ENCODE assay signal across 1 cellular context in genomic region chr12:66130267-66131066, GRCh38.
TF ChIP-seq lines count a peak whose summit lies in the region.

TSS of gene LLPH (minus strand) at chr12:66130750. CDS start at chr12:66129106, 1,644 bp downstream.

TF ChIP-seq in A549, 52 proteins besides CTCF, POLR2A, EP300 and RAD21 (continued from another document):
- TF ChIP-seq ZC3H11A (IDR thresholded peaks at IDR 0.05) (no peak), TFCP2L1 (CRISPR knock-in tag; IDR thresholded peaks at IDR 0.05) (no peak), BHLHE40 (IDR thresholded peaks at IDR 0.05; ENCODE audit: low read depth, low read length) (no peak), KDM5A (IDR thresholded peaks at IDR 0.05) (peak; percentile 53; the same call in 1 of the 2 replicates), MYC (IDR thresholded peaks at IDR 0.05; ENCODE audit: borderline replicate concordance, low read length) (peak; percentile 26; the same call in 1 of the 2 replicates), CEBPB (IDR thresholded peaks at IDR 0.05) (peak in 1 of 2 experiments; percentile 39; a peak in 1 of 4 replicates), RARB (CRISPR knock-in tag; IDR thresholded peaks at IDR 0.05) (no peak), FOXS1 (CRISPR knock-in tag; IDR thresholded peaks at IDR 0.05) (no peak), NPAS2 (CRISPR knock-in tag; IDR thresholded peaks at IDR 0.05; ENCODE audit: borderline replicate concordance) (no peak), CHD2 (IDR thresholded peaks at IDR 0.05; ENCODE audit: low read length, partially characterized antibody) (no peak), GATA3 (IDR thresholded peaks at IDR 0.05; ENCODE audit: borderline replicate concordance) (0 out of 2 replicates have a peak, but pooled peaks have one; percentile 34), RFX5 (IDR thresholded peaks at IDR 0.05) (no peak), HDAC2 (IDR thresholded peaks at IDR 0.05) (0 out of 2 replicates have a peak, but pooled peaks have one; percentile 10), TP53 (CRISPR knock-in tag; IDR thresholded peaks at IDR 0.05) (no peak), SMC3 (IDR thresholded peaks at IDR 0.05) (no peak), JUN (IDR thresholded peaks at IDR 0.05) (peak in 1 of 2 experiments; percentile 81; a peak in 2 of 5 replicates), CBX8 (IDR thresholded peaks at IDR 0.05) (no peak), ZNF302 (CRISPR knock-in tag; IDR thresholded peaks at IDR 0.05) (no peak), FOSL2 (IDR thresholded peaks at IDR 0.05) (no peak), FOSL2 (CRISPR knock-in tag; IDR thresholded peaks at IDR 0.05) (no peak), EHMT2 (IDR thresholded peaks at IDR 0.05; ENCODE audit: low read depth) (no peak), CHD4 (IDR thresholded peaks at IDR 0.05; ENCODE audit: borderline replicate concordance) (no peak), ZSCAN20 (CRISPR knock-in tag; IDR thresholded peaks at IDR 0.05) (no peak), ZFP36 (IDR thresholded peaks at IDR 0.05; ENCODE audit: borderline replicate concordance, partially characterized antibody) (no peak), CBX2 (IDR thresholded peaks at IDR 0.05; ENCODE audit: borderline replicate concordance, low read depth) (no peak), HOXB13 (CRISPR knock-in tag; IDR thresholded peaks at IDR 0.05; ENCODE audit: low read depth) (no peak)
- TF ChIP-seq, protein P1, sequence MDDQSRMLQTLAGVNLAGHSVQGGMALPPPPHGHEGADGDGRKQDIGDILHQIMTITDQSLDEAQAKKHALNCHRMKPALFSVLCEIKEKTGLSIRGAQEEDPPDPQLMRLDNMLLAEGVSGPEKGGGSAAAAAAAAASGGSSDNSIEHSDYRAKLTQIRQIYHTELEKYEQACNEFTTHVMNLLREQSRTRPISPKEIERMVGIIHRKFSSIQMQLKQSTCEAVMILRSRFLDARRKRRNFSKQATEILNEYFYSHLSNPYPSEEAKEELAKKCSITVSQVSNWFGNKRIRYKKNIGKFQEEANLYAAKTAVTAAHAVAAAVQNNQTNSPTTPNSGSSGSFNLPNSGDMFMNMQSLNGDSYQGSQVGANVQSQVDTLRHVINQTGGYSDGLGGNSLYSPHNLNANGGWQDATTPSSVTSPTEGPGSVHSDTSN (IDR thresholded peaks at IDR 0.05) = no peak
- TF ChIP-seq, protein P2, sequence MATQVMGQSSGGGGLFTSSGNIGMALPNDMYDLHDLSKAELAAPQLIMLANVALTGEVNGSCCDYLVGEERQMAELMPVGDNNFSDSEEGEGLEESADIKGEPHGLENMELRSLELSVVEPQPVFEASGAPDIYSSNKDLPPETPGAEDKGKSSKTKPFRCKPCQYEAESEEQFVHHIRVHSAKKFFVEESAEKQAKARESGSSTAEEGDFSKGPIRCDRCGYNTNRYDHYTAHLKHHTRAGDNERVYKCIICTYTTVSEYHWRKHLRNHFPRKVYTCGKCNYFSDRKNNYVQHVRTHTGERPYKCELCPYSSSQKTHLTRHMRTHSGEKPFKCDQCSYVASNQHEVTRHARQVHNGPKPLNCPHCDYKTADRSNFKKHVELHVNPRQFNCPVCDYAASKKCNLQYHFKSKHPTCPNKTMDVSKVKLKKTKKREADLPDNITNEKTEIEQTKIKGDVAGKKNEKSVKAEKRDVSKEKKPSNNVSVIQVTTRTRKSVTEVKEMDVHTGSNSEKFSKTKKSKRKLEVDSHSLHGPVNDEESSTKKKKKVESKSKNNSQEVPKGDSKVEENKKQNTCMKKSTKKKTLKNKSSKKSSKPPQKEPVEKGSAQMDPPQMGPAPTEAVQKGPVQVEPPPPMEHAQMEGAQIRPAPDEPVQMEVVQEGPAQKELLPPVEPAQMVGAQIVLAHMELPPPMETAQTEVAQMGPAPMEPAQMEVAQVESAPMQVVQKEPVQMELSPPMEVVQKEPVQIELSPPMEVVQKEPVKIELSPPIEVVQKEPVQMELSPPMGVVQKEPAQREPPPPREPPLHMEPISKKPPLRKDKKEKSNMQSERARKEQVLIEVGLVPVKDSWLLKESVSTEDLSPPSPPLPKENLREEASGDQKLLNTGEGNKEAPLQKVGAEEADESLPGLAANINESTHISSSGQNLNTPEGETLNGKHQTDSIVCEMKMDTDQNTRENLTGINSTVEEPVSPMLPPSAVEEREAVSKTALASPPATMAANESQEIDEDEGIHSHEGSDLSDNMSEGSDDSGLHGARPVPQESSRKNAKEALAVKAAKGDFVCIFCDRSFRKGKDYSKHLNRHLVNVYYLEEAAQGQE (IDR thresholded peaks at IDR 0.05) = no peak
- TF ChIP-seq, protein P3, sequence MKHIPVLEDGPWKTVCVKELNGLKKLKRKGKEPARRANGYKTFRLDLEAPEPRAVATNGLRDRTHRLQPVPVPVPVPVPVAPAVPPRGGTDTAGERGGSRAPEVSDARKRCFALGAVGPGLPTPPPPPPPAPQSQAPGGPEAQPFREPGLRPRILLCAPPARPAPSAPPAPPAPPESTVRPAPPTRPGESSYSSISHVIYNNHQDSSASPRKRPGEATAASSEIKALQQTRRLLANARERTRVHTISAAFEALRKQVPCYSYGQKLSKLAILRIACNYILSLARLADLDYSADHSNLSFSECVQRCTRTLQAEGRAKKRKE (CRISPR knock-in tag; IDR thresholded peaks at IDR 0.05; ENCODE audit: low read depth) = no peak
